In the genomic region with DNA sequence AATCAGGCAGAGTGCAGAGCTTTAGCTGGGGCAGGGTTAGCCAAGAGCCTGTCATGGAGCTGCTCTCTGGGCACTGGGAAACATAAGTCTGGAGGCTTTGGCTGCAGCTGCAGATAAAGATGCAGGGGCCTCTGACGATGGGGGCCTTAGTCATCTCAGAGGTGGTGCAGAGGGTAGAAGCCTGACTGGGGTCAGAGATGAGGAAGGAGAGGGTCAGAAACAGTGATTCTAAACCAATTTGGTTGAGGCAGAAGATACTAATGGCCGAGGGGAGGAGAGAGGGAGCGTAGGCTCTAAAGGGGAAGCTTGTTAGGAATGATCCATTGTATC, we compare ENCODE assay signal across 11 cellular contexts. TPM values are rescaled to one million over a fixed set of nuclear protein-coding genes. Genes with fewer than 3 reads are reported as not detected.
A peak's percentile ranks its signal among the peaks of the same experiment; 100 is the strongest.
DNase-seq lines count a peak whose midpoint lies in the region; ATAC-seq and TF ChIP-seq lines count a peak whose summit lies in the region.
"Had no signal": no experiment of that assay in that cellular context is flagged by ENCODE, and none has a peak within 500 bp of the region (broad histone marks: within the 10 kb centered on the region; RNA-seq: fewer than 3 reads in every experiment).

No MANE protein-coding gene starts in this region.

- H3K27me3 ChIP-seq in breast epithelium: no peaks in the 10 kb centered on the region
- no peaks in the 10 kb centered on the region for H3K27me3 ChIP-seq in mammary epithelial cell (ENCODE audit: insufficient read depth, low read length)
- no peaks in the 10 kb centered on the region for H3K27me3 ChIP-seq in upper lobe of left lung
- no peaks in the 10 kb centered on the region for H3K27me3 ChIP-seq in left ventricle myocardium inferior (ENCODE audit: low read depth)
- H3K27me3 ChIP-seq: dorsolateral prefrontal cortex had no signal

- no peak overlapping the region for H2AFZ ChIP-seq in mammary epithelial cell (ENCODE audit: low read depth, low read length)

- dilution Hi-C loops in mammary epithelial cell (cut with HindIII; ENCODE audit: low sequenced_read_pairs): no loop called here

- TF ChIP-seq CTCF in breast epithelium (IDR thresholded peaks at IDR 0.05) (no peak), mammary epithelial cell (conservative IDR thresholded peaks at IDR 0.05 in 1 of 2, IDR thresholded peaks at IDR 0.05 in 1 of 2; ENCODE audit: extremely low read depth in 1 of 2, insufficient read depth in 1 of 2, low read depth in 1 of 2, low read length in 2 of 2) (no peak), upper lobe of left lung (IDR thresholded peaks at IDR 0.05) (no peak), left ventricle myocardium inferior (IDR thresholded peaks at IDR 0.05; ENCODE audit: borderline replicate concordance) (no peak)

- no peaks in the 10 kb centered on the region for H3K27me3 Mint-ChIP-seq in effector memory CD8-positive, alpha-beta T cell

- peaks cover 24 to 57% of the 10 kb centered on the region in 2 donors for H3K4me1 Mint-ChIP-seq in effector memory CD8-positive, alpha-beta T cell (ENCODE audit: low read depth in 2 of 2)

- H3K9me3 ChIP-seq in breast epithelium: no peaks in the 10 kb centered on the region
- no peaks in the 10 kb centered on the region for H3K9me3 ChIP-seq in mammary epithelial cell (replicated peaks; ENCODE audit: insufficient read depth, low read length)
- no peaks in the 10 kb centered on the region for H3K9me3 ChIP-seq in upper lobe of left lung
- no peaks in the 10 kb centered on the region for H3K9me3 ChIP-seq in left ventricle myocardium inferior (replicated peaks)
- H3K9me3 ChIP-seq: SK-N-SH had no signal

- TF ChIP-seq POLR2A in breast epithelium (IDR thresholded peaks at IDR 0.05) (no peak), upper lobe of left lung (IDR thresholded peaks at IDR 0.05) (no peak)

- H3K27ac ChIP-seq in breast epithelium (peak overlapping the region; percentile 58 to 84), mammary epithelial cell (ENCODE audit: insufficient read depth, low read depth, low read length) (no peak overlapping the region), upper lobe of left lung (peak overlapping the region in 3 of 4 donors; percentile 15 to 58 (median 46)), left ventricle myocardium inferior (replicated peaks) (no peak overlapping the region)

- in situ Hi-C loops in mammary epithelial cell (cut with MboI; ENCODE audit: low sequenced_read_pairs in 2 of 2): no loop called here

- CTCF ChIA-PET in mammary epithelial cell (lab: Charles Lee; ENCODE audit: low non-redundant PET): no interaction called here

- H4K20me1 ChIP-seq in mammary epithelial cell (ENCODE audit: insufficient read depth, low read length): no peaks in the 10 kb centered on the region

- H3K9ac ChIP-seq in mammary epithelial cell (ENCODE audit: insufficient read depth, low read length): no peak overlapping the region
- H3K9ac ChIP-seq: SK-N-SH had no signal

- peaks cover 35% of the 10 kb centered on the region for H3K79me2 ChIP-seq in mammary epithelial cell (ENCODE audit: insufficient read depth, low read length)

- peak overlapping the region; percentile 94 to 97 for H3K27ac Mint-ChIP-seq in effector memory CD8-positive, alpha-beta T cell

- H3K36me3 ChIP-seq in breast epithelium: no peaks in the 10 kb centered on the region
- H3K36me3 ChIP-seq in mammary epithelial cell (ENCODE audit: insufficient read depth, low read length): no peaks in the 10 kb centered on the region
- H3K36me3 ChIP-seq in upper lobe of left lung: no peaks in the 10 kb centered on the region
- H3K36me3 ChIP-seq in left ventricle myocardium inferior: no peaks in the 10 kb centered on the region

- 95% methylated on average over 3 of the region's 3 CpGs for WGBS in mammary epithelial cell (ENCODE audit: low coverage, missing lambda C conversion rate)
- WGBS in upper lobe of left lung, 2 donors: 80 to 87% methylated on average over 3 of the region's 3 CpGs

- H3K4me1 ChIP-seq in breast epithelium (peaks cover 3% of the 10 kb centered on the region in 2 donors), mammary epithelial cell (ENCODE audit: insufficient read depth, low read length) (peaks cover 11% of the 10 kb centered on the region), upper lobe of left lung (peaks cover 12 to 26% (median 23%) of the 10 kb centered on the region in 4 donors), left ventricle myocardium inferior (peaks cover 44% of the 10 kb centered on the region)

- no peak for TF ChIP-seq EP300 in upper lobe of left lung (IDR thresholded peaks at IDR 0.05)

- intact Hi-C loops in breast epithelium (cut with DNase I; ENCODE audit: low total_unique reads) (no loop called here), mammary epithelial cell (cut with micrococcal nuclease) (no loop called here), left ventricle myocardium inferior (cut with micrococcal nuclease) (no loop called here)

- H3K4me3 ChIP-seq in breast epithelium (no peak overlapping the region), mammary epithelial cell (replicated peaks in 1 of 3; ENCODE audit: insufficient read depth in 1 of 3, low read depth in 2 of 3, low read length in 3 of 3) (no peak overlapping the region), upper lobe of left lung (peak overlapping the region in 3 of 4 donors; percentile 6 to 24 (median 24)), left ventricle myocardium inferior (no peak overlapping the region)
- H3K4me3 ChIP-seq: dorsolateral prefrontal cortex had no signal

- peak; percentile 13 for ATAC-seq in HG03025 (IDR thresholded peaks at IDR 0.05; ENCODE audit: low FRiP score, unreplicated experiment)
- ATAC-seq in effector memory CD8-positive, alpha-beta T cell (replicated peaks): peak; percentile 24
- no peak for ATAC-seq in upper lobe of left lung (ENCODE audit: low FRiP score in 2 of 2)

- H3K9me3 Mint-ChIP-seq in effector memory CD8-positive, alpha-beta T cell: no peaks in the 10 kb centered on the region

- no peak overlapping the region for H3K4me2 ChIP-seq in mammary epithelial cell (ENCODE audit: insufficient read depth, low read depth, low read length)
- H3K4me2 ChIP-seq: SK-N-SH had no signal

- DNase-seq in breast epithelium (ENCODE audit: low spot score in 2 of 2) (no peak), mammary epithelial cell (no peak), upper lobe of left lung (no peak), NCI-H187 treated with DMSO at 0.1 percent for 48 hours (lab: John Stamatoyannopoulos, UW) (no peak), left ventricle myocardium inferior (no peak)
- no peak for DNase-seq in effector memory CD8-positive, alpha-beta T cell
- DNase-seq in stimulated activated naive CD4-positive, alpha-beta T cell (lab: John Stamatoyannopoulos, UW): no peak
- DNase-seq: AML-193, dorsolateral prefrontal cortex, SK-N-SH had no signal

- H3K4me3 Mint-ChIP-seq in effector memory CD8-positive, alpha-beta T cell: peak overlapping the region; percentile 90 to 94

- no peaks in the 10 kb centered on the region for H3K36me3 Mint-ChIP-seq in effector memory CD8-positive, alpha-beta T cell (ENCODE audit: insufficient read depth)

- BruUV-seq in mammary epithelial cell (replicated peaks; lab: Mats Ljungman, UMichigan): no TSS peak

RNA-seq across cellular contexts. Expression of gene PLEKHG1, which starts 33.7 kb away (rescaled TPM):
- total RNA-seq in breast epithelium (10 to 100 TPM; 26.4 to 77.0 (median 40.2) TPM), mammary epithelial cell (10 to 100 TPM; 35.3 to 63.2 TPM), upper lobe of left lung (10 to 100 TPM; 16.3 to 45.4 (median 29.2) TPM), left ventricle myocardium inferior (7.4 TPM)
- polyA plus RNA-seq in mammary epithelial cell: 8.6 TPM
- polyA minus RNA-seq in mammary epithelial cell: 37.3 TPM

Comparison
In these comparisons a context has a peak if more than half of its experiments do, and no peak if none do; other contexts are left out.
1. H3K27ac ChIP-seq: peak in breast epithelium (2 of 2) and upper lobe of left lung (3 of 4); none in mammary epithelial cell (single experiment) and left ventricle myocardium inferior (single experiment).
2. H3K4me3 ChIP-seq: peak in upper lobe of left lung (3 of 4); none in breast epithelium (0 of 3), mammary epithelial cell (0 of 3) and left ventricle myocardium inferior (single experiment).
3. ATAC-seq: peak in HG03025 (single experiment) and effector memory CD8-positive, alpha-beta T cell (single experiment); none in upper lobe of left lung (0 of 2).